Comparison of ENCODE assay signal across 8 cellular contexts in the genomic region with DNA sequence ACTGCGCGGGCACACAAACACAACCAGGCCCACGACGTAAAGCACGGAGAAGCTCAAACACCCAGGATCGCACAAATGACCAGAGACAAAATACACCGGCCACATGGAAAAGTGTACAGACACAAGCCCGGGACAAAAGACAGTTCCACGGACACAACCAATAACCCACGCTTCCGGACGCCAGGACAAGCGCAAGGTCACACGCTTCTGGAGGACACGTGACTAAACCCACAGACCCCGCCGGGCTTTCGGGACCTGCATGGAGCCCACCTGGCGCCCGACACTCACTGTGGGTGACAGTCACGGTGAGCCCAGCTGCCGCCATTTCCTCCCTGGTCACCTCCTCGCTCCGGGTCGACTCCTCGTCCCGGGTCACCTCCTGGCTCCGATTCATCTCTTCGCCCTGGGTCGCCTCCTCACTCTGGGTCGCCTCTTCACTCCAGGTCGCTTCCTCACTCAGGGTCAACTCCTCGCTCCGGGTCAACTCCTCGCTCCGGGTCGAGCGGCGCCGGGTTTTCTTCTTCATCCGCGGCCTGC. TPM values are rescaled to one million over a fixed set of nuclear protein-coding genes. Genes with fewer than 3 reads are reported as not detected.
A peak's percentile ranks its signal among the peaks of the same experiment; 100 is the strongest.
DNase-seq lines count a peak whose midpoint lies in the region; ATAC-seq and TF ChIP-seq lines count a peak whose summit lies in the region.

No MANE protein-coding gene starts in this region.

- ATAC-seq in HG02840 (IDR thresholded peaks at IDR 0.05; ENCODE audit: low FRiP score, unreplicated experiment) = peak; percentile 32

- peaks cover 26% of the 10 kb centered on the region for H3K4me1 Mint-ChIP-seq in osteocyte (ENCODE audit: unreplicated experiment)

- no peak for TF ChIP-seq CTCF in OCI-LY1 (IDR thresholded peaks at IDR 0.05; ENCODE audit: low read length)
- no peak for TF ChIP-seq CTCF in osteocyte (IDR thresholded peaks at IDR 0.05)
- TF ChIP-seq CTCF in vagina (IDR thresholded peaks at IDR 0.05) = no peak

- H3K27me3 Mint-ChIP-seq in osteocyte (ENCODE audit: unreplicated experiment) = no peaks in the 10 kb centered on the region

- H3K9me3 Mint-ChIP-seq in osteocyte (ENCODE audit: unreplicated experiment) = no peaks in the 10 kb centered on the region

- no peaks in the 10 kb centered on the region for H3F3A ChIP-seq in OCI-LY1 (ENCODE audit: insufficient read depth, low read length)

- H2AFZ ChIP-seq in OCI-LY1 (ENCODE audit: low read length) = no peak overlapping the region

- H3K79me2 ChIP-seq in OCI-LY1 (ENCODE audit: insufficient read depth, low read length) = peaks cover 15% of the 10 kb centered on the region

- DNase-seq in NOMO-1 treated with DMSO at 0.1 percent for 48 hours (lab: John Stamatoyannopoulos, UW; ENCODE audit: unreplicated experiment) (peak; percentile 40), NOMO-1 treated with dmso at 0.1 percent for 144 hours (lab: John Stamatoyannopoulos, UW; ENCODE audit: unreplicated experiment) (no peak), glomerular visceral epithelial cell (ENCODE audit: extremely low spot score) (peak; percentile 10), osteocyte (ENCODE audit: extremely low spot score, unreplicated experiment) (no peak), vagina (ENCODE audit: extremely low spot score in 2 of 2) (no peak)
- DNase-seq in activated naive CD4-positive, alpha-beta T cell treated with Interleukin-2 at 50 U/mL for 16 hours = peak; percentile 42

- H3K4me3 ChIP-seq in OCI-LY1 (ENCODE audit: low read depth, low read length, poor library complexity, severe bottlenecking) = peak overlapping the region; percentile 91
- peak overlapping the region; percentile 87 to 100 for H3K4me3 ChIP-seq in vagina

- peak overlapping the region; percentile 87 for H3K9ac ChIP-seq in OCI-LY1 (ENCODE audit: low read length)

- TF ChIP-seq POLR2A in vagina (IDR thresholded peaks at IDR 0.05) = no peak

- H3K4me3 Mint-ChIP-seq in osteocyte (ENCODE audit: unreplicated experiment) = peak overlapping the region; percentile 85

- H3K27me3 ChIP-seq in OCI-LY1 (ENCODE audit: insufficient read depth, low read length) = no peaks in the 10 kb centered on the region
- no peaks in the 10 kb centered on the region for H3K27me3 ChIP-seq in vagina

- H3K4me1 ChIP-seq in OCI-LY1 (ENCODE audit: insufficient read depth, low read length, severe bottlenecking) = peaks cover 18% of the 10 kb centered on the region
- peaks cover 41% of the 10 kb centered on the region for H3K4me1 ChIP-seq in vagina

- H4K20me1 ChIP-seq in OCI-LY1 (ENCODE audit: insufficient read depth, low read length) = no peaks in the 10 kb centered on the region

- H3K9me3 ChIP-seq in OCI-LY1 (ENCODE audit: low read length) (no peaks in the 10 kb centered on the region), vagina (no peaks in the 10 kb centered on the region)

- H3K27ac Mint-ChIP-seq in osteocyte (ENCODE audit: unreplicated experiment) = peak overlapping the region; percentile 79

- H3K36me3 ChIP-seq in OCI-LY1 (ENCODE audit: insufficient read depth, low read length) (peaks cover 53% of the 10 kb centered on the region), vagina (peaks cover 0 to 57% of the 10 kb centered on the region in 2 donors)

- peak overlapping the region; percentile 24 for H3K27ac ChIP-seq in OCI-LY1 (ENCODE audit: low read depth, low read length, poor library complexity, severe bottlenecking)
- peak overlapping the region; percentile 98 for H3K27ac ChIP-seq in vagina

- H3K9me2 ChIP-seq in OCI-LY1 (ENCODE audit: low read depth, low read length) = no peaks in the 10 kb centered on the region

- peaks cover 35% of the 10 kb centered on the region for H3K36me3 Mint-ChIP-seq in osteocyte (ENCODE audit: unreplicated experiment)

- peak overlapping the region; percentile 85 for H3K4me2 ChIP-seq in OCI-LY1 (ENCODE audit: low read length)

- intact Hi-C loops in vagina (cut with DNase I) = no loop called here

RNA-seq across cellular contexts. Expression of gene BAG1, which starts 0.5 kb away (rescaled TPM):
- 64.5 and 73.9 TPM in 2 replicates for total RNA-seq in osteocyte
- 127 TPM for total RNA-seq in vagina

RNA-seq across cellular contexts. Expression of gene CHMP5, which starts 0.8 kb away (rescaled TPM):
- total RNA-seq in osteocyte (63.7 and 64.4 TPM in 2 replicates), vagina (41.5 TPM)

RNA-seq across cellular contexts. Expression of gene SPINK4, which starts 24.0 kb away (rescaled TPM):
- total RNA-seq in osteocyte (not detected in 2 replicates), vagina (not detected)

RNA-seq across cellular contexts. Expression of gene NFX1, which starts 26.3 kb away (rescaled TPM):
- total RNA-seq in osteocyte = 36.1 and 39.9 TPM in 2 replicates
- total RNA-seq in vagina = 34.1 TPM

Comparison
In these comparisons a context has a peak if more than half of its experiments do, and no peak if none do; other contexts are left out.
1. DNase-seq: peak in NOMO-1 treated with DMSO at 0.1 percent for 48 hours (single experiment), activated naive CD4-positive, alpha-beta T cell treated with Interleukin-2 at 50 U/mL for 16 hours (single experiment) and glomerular visceral epithelial cell (single experiment); none in NOMO-1 treated with dmso at 0.1 percent for 144 hours (single experiment), osteocyte (single experiment) and vagina (0 of 2).